In the genomic region with DNA sequence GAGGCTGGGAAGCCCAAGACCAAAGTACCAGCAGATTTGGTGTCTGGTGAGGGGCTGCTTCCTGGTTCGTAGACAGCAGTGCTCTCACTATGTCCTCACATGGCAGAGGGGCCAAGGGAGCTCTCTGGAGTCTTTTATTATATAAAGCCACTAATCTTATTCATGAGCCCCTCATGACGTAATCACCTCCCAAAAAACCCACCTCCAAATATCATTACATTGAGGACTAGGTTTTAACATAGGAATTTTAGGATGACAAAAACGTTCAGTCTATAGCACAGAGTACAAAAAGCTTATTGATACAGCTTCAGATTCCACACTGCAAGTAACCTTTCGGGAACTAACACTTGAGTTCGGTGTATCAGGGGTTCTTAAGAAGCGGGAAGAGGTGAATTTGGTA, we compare ENCODE assay signal across 9 cellular contexts. TPM values are rescaled to one million over a fixed set of nuclear protein-coding genes. Genes with fewer than 3 reads are reported as not detected.
"Had no signal": no experiment of that assay in that cellular context is flagged by ENCODE, and none has a peak within 500 bp of the region (broad histone marks: within the 10 kb centered on the region; RNA-seq: fewer than 3 reads in every experiment).

No MANE protein-coding gene starts in this region.

- H3K27ac ChIP-seq: HL-60, KMS-11 had no signal

- FAIRE-seq: HTR-8/SVneo, K562 had no signal

- H3K4me3 ChIP-seq: K562 had no signal

- ATAC-seq: K562 had no signal

- DNase-seq: IMR-90, KG1 had no signal

- H3K4me2 ChIP-seq: KMS-11 had no signal

- H3K9ac ChIP-seq: KMS-11 had no signal

RNA-seq across cellular contexts. Expression of a gene that starts 4.1 kb away (rescaled TPM):
- total RNA-seq: HT-29, HT1080, IMR-90, K562 had no signal
- polyA plus RNA-seq: IgD-negative memory B cell, IMR-90, K562 had no signal

RNA-seq across cellular contexts. Expression of a gene that starts 21.0 kb away (rescaled TPM):
- total RNA-seq: HT-29, HT1080, IMR-90, K562 had no signal
- polyA plus RNA-seq: IgD-negative memory B cell, IMR-90, K562 had no signal

RNA-seq across cellular contexts. Expression of a gene that starts 36.2 kb away (rescaled TPM):
- total RNA-seq: HT-29, HT1080, IMR-90, K562 had no signal
- polyA plus RNA-seq: IgD-negative memory B cell, IMR-90, K562 had no signal
